Comparison of ENCODE assay signal across 10 cellular contexts in the genomic region with DNA sequence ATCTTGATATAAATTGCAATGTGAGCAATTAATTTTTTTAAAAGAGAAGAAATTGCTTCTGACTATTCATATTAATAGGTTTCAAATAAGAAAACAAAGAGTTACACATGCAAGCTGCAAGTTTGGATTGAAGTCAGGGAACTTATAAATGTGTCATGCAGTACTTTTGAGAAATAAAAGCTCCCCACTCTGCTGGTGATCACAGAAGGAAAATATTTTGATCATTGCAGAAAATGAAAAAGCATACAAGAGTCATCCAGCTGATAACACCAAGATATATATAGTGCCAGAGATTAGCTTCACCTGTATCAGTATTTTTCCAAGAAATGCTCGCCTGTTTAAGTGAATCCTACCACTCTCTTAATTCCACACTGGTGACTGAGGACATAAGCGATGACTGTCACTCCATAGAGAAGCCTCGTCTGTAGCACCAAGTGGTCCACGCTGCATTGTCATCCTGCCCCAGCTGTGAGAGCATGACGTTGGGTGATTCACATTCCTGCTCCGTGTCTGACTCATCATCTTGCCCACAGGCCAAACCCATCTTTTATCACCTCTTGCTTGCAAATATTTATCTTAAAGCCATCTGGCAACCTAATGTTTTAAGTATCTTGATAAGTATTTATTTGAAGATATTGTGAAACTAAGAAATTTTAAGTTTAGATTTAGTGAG.
DNase-seq lines count a peak whose midpoint lies in the region; ATAC-seq, FAIRE-seq and TF ChIP-seq lines count a peak whose summit lies in the region.
"Had no signal": no experiment of that assay in that cellular context is flagged by ENCODE, and none has a peak within 500 bp of the region (broad histone marks: within the 10 kb centered on the region; RNA-seq: fewer than 3 reads in every experiment).

No MANE protein-coding gene starts in this region.

- no peak overlapping the region for H3K4me3 Mint-ChIP-seq in HFFc6
- H3K4me3 Mint-ChIP-seq in naive thymus-derived CD8-positive, alpha-beta T cell: no peak overlapping the region

- POLR2A ChIA-PET in A549 (lab: Yijun Ruan, JAX) (no interaction called here), RWPE1 (lab: Yijun Ruan, JAX; ENCODE audit: low non-redundant PET) (no interaction called here)
- POLR2A ChIA-PET in naive thymus-derived CD8-positive, alpha-beta T cell (lab: Charles Lee): no interaction called here

- no peaks in the 10 kb centered on the region for H3K4me1 Mint-ChIP-seq in HFFc6 (ENCODE audit: low read depth)
- H3K4me1 Mint-ChIP-seq in naive thymus-derived CD8-positive, alpha-beta T cell: no peaks in the 10 kb centered on the region

- no peaks in the 10 kb centered on the region for H3K4me1 ChIP-seq in A549
- H3K4me1 ChIP-seq: Caco-2 had no signal

- peaks cover 13% of the 10 kb centered on the region for H3K9me3 Mint-ChIP-seq in HFFc6
- peaks cover 0 to 11% (median 4%) of the 10 kb centered on the region in 9 donors for H3K9me3 Mint-ChIP-seq in naive thymus-derived CD8-positive, alpha-beta T cell

- no peak for TF ChIP-seq CTCF in A549 (IDR thresholded peaks at IDR 0.05)
- no peak for TF ChIP-seq CTCF in HFFc6 (IDR thresholded peaks at IDR 0.05)
- no peak for TF ChIP-seq CTCF in RWPE1 (conservative IDR thresholded peaks at IDR 0.05; ENCODE audit: low read depth)
- no peak for TF ChIP-seq CTCF in foreskin fibroblast (IDR thresholded peaks at IDR 0.05; ENCODE audit: low read depth, low read length)

- no peak for TF ChIP-seq EP300 in A549 (IDR thresholded peaks at IDR 0.05)

- CTCF ChIA-PET in A549 (lab: Yijun Ruan, JAX) (interaction anchor here (1.3 kb wide), 1 partner anchor 84 kb away, joined by 3 read pairs; no protein-coding TSS in a partner anchor), RWPE1 (lab: Yijun Ruan, JAX) (no interaction called here)

- H3K27ac Mint-ChIP-seq in HFFc6: no peak overlapping the region
- no peak overlapping the region for H3K27ac Mint-ChIP-seq in naive thymus-derived CD8-positive, alpha-beta T cell

- 2% methylated on average over 6 of the region's 6 CpGs for WGBS in A549 (ENCODE audit: missing lambda C conversion rate)

- no peaks in the 10 kb centered on the region for H3K27me3 Mint-ChIP-seq in HFFc6 (ENCODE audit: insufficient read depth)
- H3K27me3 Mint-ChIP-seq in naive thymus-derived CD8-positive, alpha-beta T cell: no peaks in the 10 kb centered on the region

- H3K4me3 ChIP-seq in A549 (no peak overlapping the region), foreskin fibroblast (ENCODE audit: low read depth in 1 of 2, low read length in 2 of 2) (peak overlapping the region in 1 of 2 donors; percentile 33)

- no peak overlapping the region for H3K4me2 ChIP-seq in A549

- H3K9me3 ChIP-seq in A549: no peaks in the 10 kb centered on the region
- H3K9me3 ChIP-seq: Caco-2 had no signal

- H3K27ac ChIP-seq in A549 (no peak overlapping the region), RWPE1 (no peak overlapping the region)

- ATAC-seq in A549 (peak; percentile 34 to 80; a peak in 3 of 6 replicates), HG03469 (IDR thresholded peaks at IDR 0.05; ENCODE audit: unreplicated experiment) (no peak)
- ATAC-seq in naive thymus-derived CD8-positive, alpha-beta T cell: no peak

- peak; percentile 3 to 29 for DNase-seq in A549 (ENCODE audit: low read depth in 1 of 2, low spot score in 1 of 2)
- DNase-seq in HFFc6: peak; percentile 1
- DNase-seq in RWPE1 (ENCODE audit: low spot score): peak; percentile 49
- DNase-seq in foreskin fibroblast: peak; percentile 83 to 97
- DNase-seq in central memory CD4-positive, alpha-beta T cell: no peak
- no peak for DNase-seq in naive thymus-derived CD8-positive, alpha-beta T cell
- DNase-seq in D341Med (ENCODE audit: low spot score): no peak

- no peaks in the 10 kb centered on the region for H3K36me3 Mint-ChIP-seq in HFFc6 (ENCODE audit: low read depth)
- H3K36me3 Mint-ChIP-seq in naive thymus-derived CD8-positive, alpha-beta T cell: no peaks in the 10 kb centered on the region

- no peak for FAIRE-seq in A549 (lab: Jason Lieb, UNC)
- FAIRE-seq: frontal cortex had no signal

- TF ChIP-seq POLR2A in A549 (IDR thresholded peaks at IDR 0.05; ENCODE audit: low read length): no peak

- no peak for TF ChIP-seq RAD21 in A549 (conservative IDR thresholded peaks at IDR 0.05 in 1 of 2, IDR thresholded peaks at IDR 0.05 in 1 of 2)

TF ChIP-seq in A549, 52 proteins besides CTCF, POLR2A, EP300 and RAD21:
- TF ChIP-seq RCOR1 (IDR thresholded peaks at IDR 0.05; ENCODE audit: low read depth, low read length): no peak
- TF ChIP-seq ESRRA (IDR thresholded peaks at IDR 0.05; ENCODE audit: borderline replicate concordance, low read length): no peak
- no peak for TF ChIP-seq CHD2 (IDR thresholded peaks at IDR 0.05; ENCODE audit: low read length, partially characterized antibody)
- TF ChIP-seq TP53 (CRISPR knock-in tag; IDR thresholded peaks at IDR 0.05): no peak
- no peak for TF ChIP-seq FOSL2 (IDR thresholded peaks at IDR 0.05)
- TF ChIP-seq FOSL2 (CRISPR knock-in tag; IDR thresholded peaks at IDR 0.05): peak; percentile 34; the same call in 1 of the 2 replicates

Comparison
In these comparisons a context has a peak if more than half of its experiments do, and no peak if none do; other contexts are left out.
1. ATAC-seq: peak in A549 (2 of 2); none in HG03469 (single experiment) and naive thymus-derived CD8-positive, alpha-beta T cell (0 of 2).
2. DNase-seq: peak in A549 (2 of 2), HFFc6 (single experiment), RWPE1 (single experiment) and foreskin fibroblast (2 of 2); none in central memory CD4-positive, alpha-beta T cell (single experiment), naive thymus-derived CD8-positive, alpha-beta T cell (0 of 10) and D341Med (single experiment).